ENCODE assay signal across 19 cellular contexts in the genomic region with DNA sequence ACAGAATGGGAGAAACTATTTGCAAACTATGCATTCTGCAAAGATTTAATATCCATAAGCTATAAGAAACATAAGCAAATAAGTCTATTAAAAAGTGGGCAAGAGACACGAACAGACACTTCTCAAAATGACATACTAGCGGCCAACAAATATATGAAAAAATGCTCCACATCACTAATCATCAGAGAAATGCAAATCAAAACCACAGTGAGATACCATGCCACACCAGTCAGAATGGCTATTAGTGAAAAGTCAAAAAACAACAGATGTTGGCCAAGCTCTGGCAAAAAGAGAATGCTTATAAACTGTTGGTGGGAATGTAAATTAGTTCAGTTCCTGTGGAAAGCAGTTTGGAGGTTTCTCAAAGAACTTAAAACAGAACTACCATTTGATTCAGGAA.
DNase-seq lines count a peak whose midpoint lies in the region; ATAC-seq and TF ChIP-seq lines count a peak whose summit lies in the region.
"Had no signal": no experiment of that assay in that cellular context is flagged by ENCODE, and none has a peak within 500 bp of the region (broad histone marks: within the 10 kb centered on the region; RNA-seq: fewer than 3 reads in every experiment).

No MANE protein-coding gene starts in this region.

- H3K27ac ChIP-seq in neural progenitor cell: no peak overlapping the region
- H3K27ac ChIP-seq: prostate gland, testis had no signal

- H3K36me3 ChIP-seq in neural progenitor cell (no peaks in the 10 kb centered on the region), Caco-2 (ENCODE audit: control insufficient read depth, insufficient read depth, low read length) (no peaks in the 10 kb centered on the region)
- H3K36me3 ChIP-seq: prostate gland had no signal

- H3K79me2 ChIP-seq in neural progenitor cell (ENCODE audit: low read depth): no peaks in the 10 kb centered on the region

- CTCF ChIA-PET in Caco-2 (lab: Charles Lee): no interaction called here

- H3K27me3 ChIP-seq in neural progenitor cell: no peaks in the 10 kb centered on the region
- H3K27me3 ChIP-seq in Caco-2 (replicated peaks; ENCODE audit: control insufficient read depth, insufficient read depth, low read length): no peaks in the 10 kb centered on the region
- H3K27me3 ChIP-seq: testis had no signal

- H3K4me1 ChIP-seq in neural progenitor cell: no peaks in the 10 kb centered on the region
- H3K4me1 ChIP-seq in Caco-2: no peaks in the 10 kb centered on the region
- H3K4me1 ChIP-seq: prostate gland, testis had no signal

- H3K27me3 Mint-ChIP-seq in neural progenitor cell (ENCODE audit: insufficient read depth, low read depth): peaks cover 2% of the 10 kb centered on the region
- peaks cover 3% of the 10 kb centered on the region for H3K27me3 Mint-ChIP-seq in Caco-2 (ENCODE audit: insufficient read depth, unreplicated experiment)

- POLR2A ChIA-PET in Caco-2 (lab: Charles Lee): no interaction called here

- intact Hi-C loops in Caco-2 (cut with micrococcal nuclease; ENCODE audit: unreplicated experiment): no loop called here

- no peak overlapping the region for H3K9ac ChIP-seq in neural progenitor cell

- DNase-seq in EH (ENCODE audit: low read depth): peak; percentile 35
- peak; percentile 9 for DNase-seq in RPMI7951 (ENCODE audit: low read depth)
- DNase-seq in Ammon's horn (ENCODE audit: low spot score): no peak
- DNase-seq in neural progenitor cell (ENCODE audit: low spot score): no peak
- DNase-seq in Caco-2: no peak
- DNase-seq in NCI-H2196 (lab: John Stamatoyannopoulos, UW; ENCODE audit: unreplicated experiment): no peak
- DNase-seq: activated CD4-positive, alpha-beta memory T cell treated with anti-CD3 and anti-CD28 coated beads, Interleukin-2, amount 10 ng/mL, durations not matched to agents 7 days and 5 days; anterior cingulate cortex; dermis blood vessel endothelial cell; DND-41; hypothalamus; left colon; NCI-H2081; NCI-H748 treated with DMSO at 0.1 percent for 48 hours; SIG-M5; testis had no signal

- no peak overlapping the region for H3K4me3 Mint-ChIP-seq in neural progenitor cell
- H3K4me3 Mint-ChIP-seq in Caco-2 (ENCODE audit: unreplicated experiment): no peak overlapping the region
- H3K4me3 Mint-ChIP-seq: activated CD4-positive, alpha-beta memory T cell treated with anti-CD3 and anti-CD28 coated beads, Interleukin-2, amount 10 ng/mL, durations not matched to agents 7 days and 5 days had no signal

- H3F3A ChIP-seq in neural progenitor cell (ENCODE audit: low read depth): no peaks in the 10 kb centered on the region

- H3K27ac Mint-ChIP-seq in neural progenitor cell (no peak overlapping the region), Caco-2 (ENCODE audit: unreplicated experiment) (no peak overlapping the region)
- H3K27ac Mint-ChIP-seq: activated CD4-positive, alpha-beta memory T cell treated with anti-CD3 and anti-CD28 coated beads, Interleukin-2, amount 10 ng/mL, durations not matched to agents 7 days and 5 days had no signal

- H3K36me3 Mint-ChIP-seq in neural progenitor cell (no peaks in the 10 kb centered on the region), Caco-2 (ENCODE audit: insufficient read depth, unreplicated experiment) (no peaks in the 10 kb centered on the region)

- no peak for TF ChIP-seq CTCF in neural progenitor cell (IDR thresholded peaks at IDR 0.05)
- no peak for TF ChIP-seq CTCF in Caco-2 (IDR thresholded peaks at IDR 0.05; ENCODE audit: insufficient read depth in 1 of 2, low read depth in 1 of 2, low read length in 1 of 2, severe bottlenecking in 1 of 2, unreplicated experiment in 1 of 2)

- H3K9me3 ChIP-seq in neural progenitor cell (ENCODE audit: low read depth) (no peaks in the 10 kb centered on the region), Caco-2 (no peaks in the 10 kb centered on the region)
- H3K9me3 ChIP-seq: prostate gland, testis had no signal

- no peaks in the 10 kb centered on the region for H3K4me1 Mint-ChIP-seq in neural progenitor cell
- no peaks in the 10 kb centered on the region for H3K4me1 Mint-ChIP-seq in Caco-2 (ENCODE audit: low read depth, unreplicated experiment)
- H3K4me1 Mint-ChIP-seq: activated CD4-positive, alpha-beta memory T cell treated with anti-CD3 and anti-CD28 coated beads, Interleukin-2, amount 10 ng/mL, durations not matched to agents 7 days and 5 days had no signal

- no TSS peak for BruUV-seq in Caco-2 (replicated peaks; lab: Mats Ljungman, UMichigan)

- no peak overlapping the region for H3K4me2 ChIP-seq in neural progenitor cell

- no peak overlapping the region for H3K4me3 ChIP-seq in neural progenitor cell
- H3K4me3 ChIP-seq in Caco-2 (ENCODE audit: low read depth, low read length): no peak overlapping the region
- H3K4me3 ChIP-seq: prostate gland, testis had no signal

- H4K20me1 ChIP-seq in neural progenitor cell (ENCODE audit: low read depth): no peaks in the 10 kb centered on the region

- H2AFZ ChIP-seq in neural progenitor cell (replicated peaks): no peak overlapping the region

- H3K9me3 Mint-ChIP-seq in neural progenitor cell (peaks cover 8% of the 10 kb centered on the region), Caco-2 (ENCODE audit: unreplicated experiment) (no peaks in the 10 kb centered on the region)
- H3K9me3 Mint-ChIP-seq: activated CD4-positive, alpha-beta memory T cell treated with anti-CD3 and anti-CD28 coated beads, Interleukin-2, amount 10 ng/mL, durations not matched to agents 7 days and 5 days had no signal

- peak; percentile 72 for ATAC-seq in GM21526 (IDR thresholded peaks at IDR 0.05; ENCODE audit: low FRiP score, unreplicated experiment)
- ATAC-seq in HG03342 (IDR thresholded peaks at IDR 0.05; ENCODE audit: unreplicated experiment): peak; percentile 67
- ATAC-seq: left colon had no signal

Comparison
In these comparisons a context has a peak if more than half of its experiments do, and no peak if none do; other contexts are left out.
1. DNase-seq: peak in EH (single experiment) and RPMI7951 (single experiment); none in Ammon's horn (single experiment), neural progenitor cell (single experiment), Caco-2 (0 of 2) and NCI-H2196 (single experiment).